Comparison of ENCODE assay signal across 4 cellular contexts in genomic region chr5:57705769-57706168, GRCh38.
"Had no signal": no experiment of that assay in that cellular context is flagged by ENCODE, and none has a peak within 500 bp of the region (broad histone marks: within the 10 kb centered on the region; RNA-seq: fewer than 3 reads in every experiment).

No MANE protein-coding gene starts in this region.

- DNase-seq: H9, HCEC 1CT had no signal

- H3K4me1 Mint-ChIP-seq: IgD-negative memory B cell had no signal

- ATAC-seq: GM23338 had no signal

- H3K4me3 Mint-ChIP-seq: GM23338, H9, IgD-negative memory B cell had no signal

- H3K4me3 ChIP-seq: GM23338 had no signal

- H3K27ac Mint-ChIP-seq: GM23338, H9, IgD-negative memory B cell had no signal

- H3K9me3 Mint-ChIP-seq: GM23338, IgD-negative memory B cell had no signal

- H3K36me3 Mint-ChIP-seq: IgD-negative memory B cell had no signal
